18 cellular contexts compared by ENCODE assay signal in the genomic region with DNA sequence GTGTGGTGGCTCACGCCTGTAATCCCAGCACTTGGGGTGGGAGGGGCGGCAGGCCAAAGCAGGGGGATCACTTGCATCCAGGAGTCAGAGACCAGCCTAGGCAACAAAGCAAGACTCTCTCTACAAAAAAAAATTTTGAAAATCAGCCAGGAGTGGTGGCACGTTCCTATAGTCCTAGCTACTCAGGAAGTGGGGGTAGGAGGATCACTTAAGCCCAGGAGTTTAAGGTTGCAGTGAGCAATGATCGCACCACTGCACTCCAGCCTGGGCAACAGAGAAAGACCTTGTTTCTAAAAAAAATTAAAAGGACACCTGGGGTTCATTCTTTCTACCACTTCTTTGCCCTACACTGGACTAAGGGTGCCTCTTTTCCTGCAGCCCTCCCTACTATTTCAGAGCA. TPM values are rescaled to one million over a fixed set of nuclear protein-coding genes. Genes with fewer than 3 reads are reported as not detected.
DNase-seq lines count a peak whose midpoint lies in the region; ATAC-seq, FAIRE-seq and TF ChIP-seq lines count a peak whose summit lies in the region.
"Had no signal": no experiment of that assay in that cellular context is flagged by ENCODE, and none has a peak within 500 bp of the region (broad histone marks: within the 10 kb centered on the region; RNA-seq: fewer than 3 reads in every experiment).

No MANE protein-coding gene starts in this region.

- peaks cover 82% of the 10 kb centered on the region for H3K79me2 ChIP-seq in OCI-LY1 (ENCODE audit: insufficient read depth, low read length)

- H4K20me1 ChIP-seq in OCI-LY1 (ENCODE audit: insufficient read depth, low read length), result no peaks in the 10 kb centered on the region

- no peaks in the 10 kb centered on the region for H3K27me3 Mint-ChIP-seq in CD4-positive, alpha-beta memory T cell
- H3K27me3 Mint-ChIP-seq: stimulated activated naive CD8-positive, alpha-beta T cell treated with anti-CD3 and anti-CD28 coated beads, Interleukin-15, Interleukin-2, amounts not matched to agents 100 ng/mL and 50 ng/mL, for 24 hours had no signal

- H3K9me3 Mint-ChIP-seq in CD4-positive, alpha-beta memory T cell, result no peaks in the 10 kb centered on the region
- H3K9me3 Mint-ChIP-seq: CD14-positive monocyte; stimulated activated naive CD8-positive, alpha-beta T cell treated with anti-CD3 and anti-CD28 coated beads, Interleukin-15, Interleukin-2, amounts not matched to agents 100 ng/mL and 50 ng/mL, for 24 hours had no signal

- no peak overlapping the region for H3K4me3 ChIP-seq in CD4-positive, alpha-beta memory T cell (ENCODE audit: low read length in 2 of 2)
- H3K4me3 ChIP-seq in OCI-LY1 (ENCODE audit: low read depth, low read length, poor library complexity, severe bottlenecking) (no peak overlapping the region), prostate gland (no peak overlapping the region)
- H3K4me3 ChIP-seq: adrenal gland, HAP-1, MG63, vagina had no signal

- H3K4me1 ChIP-seq in CD4-positive, alpha-beta memory T cell (ENCODE audit: insufficient read depth, low read length), result peaks cover 53% of the 10 kb centered on the region
- H3K4me1 ChIP-seq in OCI-LY1 (ENCODE audit: insufficient read depth, low read length, severe bottlenecking) (peaks cover 40% of the 10 kb centered on the region), prostate gland (replicated peaks) (peaks cover under 1% of the 10 kb centered on the region)

- H3F3A ChIP-seq in OCI-LY1 (ENCODE audit: insufficient read depth, low read length), result no peaks in the 10 kb centered on the region

- peaks cover 7% of the 10 kb centered on the region for H3K36me3 ChIP-seq in CD4-positive, alpha-beta memory T cell (ENCODE audit: insufficient read depth, low read length)
- H3K36me3 ChIP-seq in OCI-LY1 (ENCODE audit: insufficient read depth, low read length), result peaks cover 61% of the 10 kb centered on the region
- H3K36me3 ChIP-seq in prostate gland, result no peaks in the 10 kb centered on the region

- H3K9me3 ChIP-seq in CD4-positive, alpha-beta memory T cell (ENCODE audit: control insufficient read depth in 1 of 2, low read length in 2 of 2), result no peaks in the 10 kb centered on the region
- H3K9me3 ChIP-seq in OCI-LY1 (ENCODE audit: low read length), result no peaks in the 10 kb centered on the region
- H3K9me3 ChIP-seq in prostate gland, result no peaks in the 10 kb centered on the region
- H3K9me3 ChIP-seq: adrenal gland, HAP-1, MG63, vagina had no signal

- WGBS in prostate gland, result 73% methylated on average over 4 of the region's 4 CpGs

- peak overlapping the region; percentile 45; the same call in 1 of the 2 replicates for H3K4me2 ChIP-seq in OCI-LY1 (ENCODE audit: low read length)

- H3K27ac ChIP-seq in CD4-positive, alpha-beta memory T cell (ENCODE audit: low read depth, low read length), result no peak overlapping the region
- peak overlapping the region; percentile 57 for H3K27ac ChIP-seq in OCI-LY1 (ENCODE audit: low read depth, low read length, poor library complexity, severe bottlenecking)
- no peak overlapping the region for H3K27ac ChIP-seq in prostate gland
- H3K27ac ChIP-seq: adrenal gland, vagina had no signal

- intact Hi-C loops in CD4-positive, alpha-beta memory T cell (cut with micrococcal nuclease), result no loop called here
- intact Hi-C loops in prostate gland (cut with DNase I), result no loop called here

- H3K4me3 Mint-ChIP-seq in CD4-positive, alpha-beta memory T cell, result peak overlapping the region in 3 of 8 donors; percentile 5 to 17 (median 8)
- H3K4me3 Mint-ChIP-seq: CD14-positive monocyte; stimulated activated naive CD8-positive, alpha-beta T cell treated with anti-CD3 and anti-CD28 coated beads, Interleukin-15, Interleukin-2, amounts not matched to agents 100 ng/mL and 50 ng/mL, for 24 hours had no signal

- H3K9ac ChIP-seq in OCI-LY1 (ENCODE audit: low read length), result no peak overlapping the region

- H3K4me1 Mint-ChIP-seq in CD4-positive, alpha-beta memory T cell, result peaks cover 18 to 40% (median 27%) of the 10 kb centered on the region in 4 donors

- no peak overlapping the region for H2AFZ ChIP-seq in OCI-LY1 (ENCODE audit: low read length)

- TF ChIP-seq POLR2A in prostate gland (IDR thresholded peaks at IDR 0.05) (no peak), GM12892 (IDR thresholded peaks at IDR 0.05; ENCODE audit: low read depth, low read length) (no peak)

- TF ChIP-seq CTCF in OCI-LY1 (IDR thresholded peaks at IDR 0.05; ENCODE audit: low read length) (no peak), prostate gland (IDR thresholded peaks at IDR 0.05) (no peak)

- H3K27ac Mint-ChIP-seq in CD4-positive, alpha-beta memory T cell, result peak overlapping the region in 5 of 7 donors; percentile 22 to 59 (median 29)

- H3K27me3 ChIP-seq in CD4-positive, alpha-beta memory T cell (ENCODE audit: insufficient read depth, low read length), result no peaks in the 10 kb centered on the region
- H3K27me3 ChIP-seq in OCI-LY1 (ENCODE audit: insufficient read depth, low read length) (no peaks in the 10 kb centered on the region), prostate gland (replicated peaks; ENCODE audit: insufficient read depth) (no peaks in the 10 kb centered on the region)
- H3K27me3 ChIP-seq: adrenal gland, MG63, vagina had no signal

- H3K9me2 ChIP-seq in OCI-LY1 (ENCODE audit: low read depth, low read length), result no peaks in the 10 kb centered on the region

- POLR2A ChIA-PET in CD4-positive, alpha-beta memory T cell (lab: Charles Lee; ENCODE audit: partially characterized antibody), result interaction anchor here (1.3 kb wide), 1 partner anchor 15 kb away, joined by 3 read pairs; the partner anchor contains the start of gene WAPL

- peaks cover 0 to 31% of the 10 kb centered on the region in 2 donors for H3K36me3 Mint-ChIP-seq in CD4-positive, alpha-beta memory T cell

- no peak for FAIRE-seq in GM12892 (lab: Jason Lieb, UNC)
- FAIRE-seq: G401.6 had no signal

- peak; percentile 51 for ATAC-seq in GM21390 (IDR thresholded peaks at IDR 0.05; ENCODE audit: unreplicated experiment)

- DNase-seq in CD4-positive, alpha-beta memory T cell, result no peak
- DNase-seq in kidney tubule cell (ENCODE audit: low spot score), result peak; percentile 49
- no peak for DNase-seq in prostate gland (ENCODE audit: low spot score)
- no peak for DNase-seq in GM12892 (ENCODE audit: insufficient read length)
- no peak for DNase-seq in cerebellum (ENCODE audit: low spot score)
- no peak for DNase-seq in DMS79 (lab: John Stamatoyannopoulos, UW)
- DNase-seq: activated CD4-positive, CD25-positive, alpha-beta regulatory T cell; adrenal gland; MG63; NCI-H2171 treated with DMSO at 0.1 percent for 48 hours; nucleus accumbens had no signal

- CTCF ChIA-PET in CD4-positive, alpha-beta memory T cell (lab: Charles Lee; ENCODE audit: partially characterized antibody), result no interaction called here

RNA-seq across cellular contexts. Expression of gene WAPL, which starts 15.1 kb away (rescaled TPM):
- 10 to 100 TPM; 54.0 to 55.2 TPM for total RNA-seq in CD4-positive, alpha-beta memory T cell
- polyA plus RNA-seq in CD4-positive, alpha-beta memory T cell, result 10 to 100 TPM; 33.3 to 42.9 TPM
- 10 to 100 TPM; 29.6 to 46.8 TPM for total RNA-seq in prostate gland
- 31.2 TPM for polyA plus RNA-seq in GM12892 (2012; ENCODE audit: missing spikeins)
- 57.0 TPM for total RNA-seq in cerebellum
